In genomic region chr17:18963126-18964017, GRCh38 we compare ENCODE assay signal across 20 cellular contexts. TPM values are rescaled to one million over a fixed set of nuclear protein-coding genes. Genes with fewer than 3 reads are reported as not detected.
A peak's percentile ranks its signal among the peaks of the same experiment; 100 is the strongest.
DNase-seq lines count a peak whose midpoint lies in the region; ATAC-seq and TF ChIP-seq lines count a peak whose summit lies in the region.
"Had no signal": no experiment of that assay in that cellular context is flagged by ENCODE, and none has a peak within 500 bp of the region (broad histone marks: within the 10 kb centered on the region; RNA-seq: fewer than 3 reads in every experiment).

No MANE protein-coding gene starts in this region.

- H4K20me1 ChIP-seq in smooth muscle cell (ENCODE audit: low read depth) = no peaks in the 10 kb centered on the region

- peaks cover 8% of the 10 kb centered on the region for H3K4me1 Mint-ChIP-seq in activated CD4-positive, alpha-beta T cell treated with anti-CD3 and anti-CD28 coated beads, Interleukin-2, amount 10 ng/mL, durations not matched to agents 7 days and 5 days

- no peaks in the 10 kb centered on the region for H3K79me2 ChIP-seq in smooth muscle cell (ENCODE audit: low read depth)

- no peaks in the 10 kb centered on the region for H3K36me3 ChIP-seq in smooth muscle cell (ENCODE audit: low read depth)
- no peaks in the 10 kb centered on the region for H3K36me3 ChIP-seq in gastroesophageal sphincter
- H3K36me3 ChIP-seq: left lung had no signal

- TF ChIP-seq EP300 in gastroesophageal sphincter (IDR thresholded peaks at IDR 0.05) = no peak

- no peak overlapping the region for H3K4me3 Mint-ChIP-seq in activated CD4-positive, alpha-beta T cell treated with anti-CD3 and anti-CD28 coated beads, Interleukin-2, amount 10 ng/mL, durations not matched to agents 7 days and 5 days

- no peak overlapping the region for H3K4me2 ChIP-seq in smooth muscle cell

- WGBS in smooth muscle cell (ENCODE audit: low lambda C conversion rate) = 73% methylated on average over 20 of the region's 23 CpGs
- WGBS in gastroesophageal sphincter (ENCODE audit: low coverage in 1 of 2), 2 donors = 64 to 78% methylated on average over 5 to 6 of the region's 23 CpGs

- no peaks in the 10 kb centered on the region for H3K9me3 ChIP-seq in smooth muscle cell (replicated peaks; ENCODE audit: low read depth)
- no peaks in the 10 kb centered on the region for H3K9me3 ChIP-seq in gastroesophageal sphincter
- H3K9me3 ChIP-seq: left lung, testis had no signal

- POLR2A ChIA-PET in activated CD4-positive, alpha-beta T cell treated with anti-CD3 and anti-CD28 coated beads, Interleukin-2, amount 10 ng/mL, durations not matched to agents 7 days and 5 days (lab: Charles Lee) = no interaction called here

- H3F3A ChIP-seq in smooth muscle cell (ENCODE audit: low read depth) = no peaks in the 10 kb centered on the region

- CTCF ChIA-PET in activated CD4-positive, alpha-beta T cell treated with anti-CD3 and anti-CD28 coated beads, Interleukin-2, amount 10 ng/mL, durations not matched to agents 7 days and 5 days (lab: Charles Lee) = interaction anchor here (1.4 to 1.8 kb wide), 2 partner anchors 11 to 31 kb away, joined by 4 read pairs; partner anchors contain the start of gene SLC5A10

- no peak overlapping the region for H3K9ac ChIP-seq in smooth muscle cell (ENCODE audit: low read depth)

- no peaks in the 10 kb centered on the region for H3K27me3 Mint-ChIP-seq in activated CD4-positive, alpha-beta T cell treated with anti-CD3 and anti-CD28 coated beads, Interleukin-2, amount 10 ng/mL, durations not matched to agents 7 days and 5 days

- H3K27ac ChIP-seq in smooth muscle cell (ENCODE audit: low read depth) = peak overlapping the region; percentile 96
- H3K27ac ChIP-seq in gastroesophageal sphincter = no peak overlapping the region
- H3K27ac ChIP-seq: left lung, testis had no signal

- ATAC-seq in HG03520 (IDR thresholded peaks at IDR 0.05; ENCODE audit: unreplicated experiment) (no peak), gastroesophageal sphincter (no peak)
- ATAC-seq: left lung had no signal

- peak overlapping the region; percentile 64 for H3K27ac Mint-ChIP-seq in activated CD4-positive, alpha-beta T cell treated with anti-CD3 and anti-CD28 coated beads, Interleukin-2, amount 10 ng/mL, durations not matched to agents 7 days and 5 days
- H3K27ac Mint-ChIP-seq: progenitor cell of endocrine pancreas had no signal

- H2AFZ ChIP-seq in smooth muscle cell (ENCODE audit: low read depth) = no peak overlapping the region

- H3K9me3 Mint-ChIP-seq in activated CD4-positive, alpha-beta T cell treated with anti-CD3 and anti-CD28 coated beads, Interleukin-2, amount 10 ng/mL, durations not matched to agents 7 days and 5 days = no peaks in the 10 kb centered on the region

- no peak for TF ChIP-seq POLR2A in gastroesophageal sphincter (IDR thresholded peaks at IDR 0.05)

- no peak for TF ChIP-seq CTCF in fibroblast of mammary gland (conservative IDR thresholded peaks at IDR 0.05; ENCODE audit: control insufficient read depth, insufficient read depth, low read depth, low read length)
- no peak for TF ChIP-seq CTCF in smooth muscle cell (IDR thresholded peaks at IDR 0.05; ENCODE audit: borderline replicate concordance, insufficient read depth, poor library complexity, severe bottlenecking)
- no peak for TF ChIP-seq CTCF in gastroesophageal sphincter (IDR thresholded peaks at IDR 0.05)

- H3K4me3 ChIP-seq in fibroblast of mammary gland (ENCODE audit: control insufficient read depth, low read depth, low read length) (no peak overlapping the region), smooth muscle cell (no peak overlapping the region), gastroesophageal sphincter (no peak overlapping the region)
- H3K4me3 ChIP-seq: left lung, testis had no signal

- H3K4me1 ChIP-seq in smooth muscle cell (ENCODE audit: low read depth) (peaks cover 25% of the 10 kb centered on the region), gastroesophageal sphincter (peaks cover 0 to 17% (median 5%) of the 10 kb centered on the region in 3 donors)
- H3K4me1 ChIP-seq: testis had no signal

- H3K27me3 ChIP-seq in smooth muscle cell (ENCODE audit: low read depth) (no peaks in the 10 kb centered on the region), gastroesophageal sphincter (no peaks in the 10 kb centered on the region)
- H3K27me3 ChIP-seq: left lung, testis had no signal

- DNase-seq in activated CD4-positive, alpha-beta T cell treated with anti-CD3 and anti-CD28 coated beads, Interleukin-2, amount 10 ng/mL, durations not matched to agents 7 days and 5 days = no peak
- no peak for DNase-seq in activated CD4-positive, alpha-beta T cell treated with anti-CD3 and anti-CD28 coated beads for 1 hour
- peak; percentile 37 for DNase-seq in LHCN-M2 (ENCODE audit: low read depth)
- peak; percentile 36 for DNase-seq in fibroblast of mammary gland (ENCODE audit: low read depth)
- no peak for DNase-seq in smooth muscle cell (lab: John Stamatoyannopoulos, UW; ENCODE audit: unreplicated experiment)
- DNase-seq in dermis blood vessel endothelial cell = no peak
- DNase-seq: activated CD4-positive, alpha-beta T cell treated with anti-CD3 and anti-CD28 coated beads, Interleukin-2, amount 50 U/mL, for 4 hours; amygdala; Calu3; erythroblast; hypothalamus; NCI-H1092 treated with DMSO at 0.1 percent for 48 hours; NCI-H2171 treated with DMSO at 0.1 percent for 48 hours; SIG-M5; T1000; testis had no signal

- no peaks in the 10 kb centered on the region for H3K36me3 Mint-ChIP-seq in activated CD4-positive, alpha-beta T cell treated with anti-CD3 and anti-CD28 coated beads, Interleukin-2, amount 10 ng/mL, durations not matched to agents 7 days and 5 days (ENCODE audit: low read depth)

RNA-seq across cellular contexts. Expression of gene SLC5A10, which starts 11.4 kb away (rescaled TPM):
- not detected for total RNA-seq in activated CD4-positive, alpha-beta T cell treated with anti-CD3 and anti-CD28 coated beads, Interleukin-2, amount 10 ng/mL, durations not matched to agents 7 days and 5 days
- total RNA-seq in LHCN-M2 (2014; rRNA removed) (not detected in 2 replicates), smooth muscle cell (not detected in 2 replicates), gastroesophageal sphincter (not detected), dermis blood vessel endothelial cell (not detected in 2 replicates)
- not detected for polyA plus RNA-seq in LHCN-M2 (2012)
- polyA plus RNA-seq in smooth muscle cell = not detected in 2 replicates
- total RNA-seq: Calu3, left lung, progenitor cell of endocrine pancreas had no signal

RNA-seq across cellular contexts. Expression of gene FAM83G, which starts 41.2 kb away (rescaled TPM):
- 1 to 10 TPM; 7.1 to 9.1 TPM for total RNA-seq in activated CD4-positive, alpha-beta T cell treated with anti-CD3 and anti-CD28 coated beads, Interleukin-2, amount 10 ng/mL, durations not matched to agents 7 days and 5 days
- total RNA-seq in LHCN-M2 (2014; rRNA removed) (8.0 and 9.2 TPM in 2 replicates), smooth muscle cell (10.0 and 14.2 TPM in 2 replicates), gastroesophageal sphincter (10 to 100 TPM in 3 of 4 donors, 1 to 10 TPM in 1; 6.7 to 17.9 (median 11.7) TPM), dermis blood vessel endothelial cell (12.9 and 15.1 TPM in 2 replicates)
- 6.4 TPM for polyA plus RNA-seq in LHCN-M2 (2012)
- polyA plus RNA-seq in smooth muscle cell = 8.2 and 16.0 TPM in 2 replicates

Comparison
In these comparisons a context has a peak if more than half of its experiments do, and no peak if none do; other contexts are left out.
1. DNase-seq: peak in LHCN-M2 (single experiment) and fibroblast of mammary gland (single experiment); none in activated CD4-positive, alpha-beta T cell treated with anti-CD3 and anti-CD28 coated beads, Interleukin-2, amount 10 ng/mL, durations not matched to agents 7 days and 5 days (single experiment), activated CD4-positive, alpha-beta T cell treated with anti-CD3 and anti-CD28 coated beads for 1 hour (single experiment), smooth muscle cell (single experiment) and dermis blood vessel endothelial cell (single experiment).